ENCODE assay signal across 2 cellular contexts in the genomic region with DNA sequence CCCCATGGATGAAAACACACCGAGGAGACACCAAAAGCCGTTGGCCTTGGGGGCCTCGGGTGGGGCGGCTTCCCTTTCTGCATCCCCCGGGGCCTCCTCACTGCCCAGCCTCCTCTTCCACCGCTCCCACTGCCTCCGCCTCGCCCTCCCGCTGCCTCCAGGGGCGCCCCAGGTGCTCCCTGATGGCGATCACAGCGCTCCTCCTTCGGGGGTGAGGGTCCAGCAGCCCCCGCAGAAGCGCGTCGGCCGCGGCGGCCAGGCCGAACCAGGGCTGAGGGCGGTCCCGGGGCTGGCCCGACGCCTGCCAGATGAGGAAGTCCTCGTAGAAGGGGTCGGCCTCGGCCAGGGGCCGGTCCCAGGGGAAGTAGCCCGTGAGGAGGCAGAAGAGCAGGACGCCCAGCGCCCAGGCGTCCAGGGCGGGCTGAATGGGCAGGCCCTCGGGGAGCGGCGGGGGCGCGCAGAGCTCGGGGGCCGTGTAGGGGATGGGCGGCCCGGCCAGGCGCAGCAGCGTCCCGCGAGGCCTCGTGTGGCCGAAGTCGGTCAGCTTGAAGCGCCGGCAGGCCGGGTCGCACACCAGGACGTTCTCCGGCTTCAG.
TF ChIP-seq lines count a peak whose summit lies in the region.

No MANE protein-coding gene starts in this region.

TF ChIP-seq in GM23338, 12 proteins besides CTCF, POLR2A, EP300 and RAD21:
- TF ChIP-seq JUNB (IDR thresholded peaks at IDR 0.05; ENCODE audit: unreplicated experiment) (no peak), POLR2AphosphoS5 (IDR thresholded peaks at IDR 0.05; ENCODE audit: low read depth) (no peak)
- TF ChIP-seq, protein P1, sequence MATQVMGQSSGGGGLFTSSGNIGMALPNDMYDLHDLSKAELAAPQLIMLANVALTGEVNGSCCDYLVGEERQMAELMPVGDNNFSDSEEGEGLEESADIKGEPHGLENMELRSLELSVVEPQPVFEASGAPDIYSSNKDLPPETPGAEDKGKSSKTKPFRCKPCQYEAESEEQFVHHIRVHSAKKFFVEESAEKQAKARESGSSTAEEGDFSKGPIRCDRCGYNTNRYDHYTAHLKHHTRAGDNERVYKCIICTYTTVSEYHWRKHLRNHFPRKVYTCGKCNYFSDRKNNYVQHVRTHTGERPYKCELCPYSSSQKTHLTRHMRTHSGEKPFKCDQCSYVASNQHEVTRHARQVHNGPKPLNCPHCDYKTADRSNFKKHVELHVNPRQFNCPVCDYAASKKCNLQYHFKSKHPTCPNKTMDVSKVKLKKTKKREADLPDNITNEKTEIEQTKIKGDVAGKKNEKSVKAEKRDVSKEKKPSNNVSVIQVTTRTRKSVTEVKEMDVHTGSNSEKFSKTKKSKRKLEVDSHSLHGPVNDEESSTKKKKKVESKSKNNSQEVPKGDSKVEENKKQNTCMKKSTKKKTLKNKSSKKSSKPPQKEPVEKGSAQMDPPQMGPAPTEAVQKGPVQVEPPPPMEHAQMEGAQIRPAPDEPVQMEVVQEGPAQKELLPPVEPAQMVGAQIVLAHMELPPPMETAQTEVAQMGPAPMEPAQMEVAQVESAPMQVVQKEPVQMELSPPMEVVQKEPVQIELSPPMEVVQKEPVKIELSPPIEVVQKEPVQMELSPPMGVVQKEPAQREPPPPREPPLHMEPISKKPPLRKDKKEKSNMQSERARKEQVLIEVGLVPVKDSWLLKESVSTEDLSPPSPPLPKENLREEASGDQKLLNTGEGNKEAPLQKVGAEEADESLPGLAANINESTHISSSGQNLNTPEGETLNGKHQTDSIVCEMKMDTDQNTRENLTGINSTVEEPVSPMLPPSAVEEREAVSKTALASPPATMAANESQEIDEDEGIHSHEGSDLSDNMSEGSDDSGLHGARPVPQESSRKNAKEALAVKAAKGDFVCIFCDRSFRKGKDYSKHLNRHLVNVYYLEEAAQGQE (IDR thresholded peaks at IDR 0.05; ENCODE audit: unreplicated experiment), result no peak

TF ChIP-seq in K562, 482 proteins besides CTCF, POLR2A, EP300 and RAD21:
- no peak for TF ChIP-seq ZFP30 (CRISPR knock-in tag; IDR thresholded peaks at IDR 0.05; ENCODE audit: borderline replicate concordance)
- TF ChIP-seq, protein P2, sequence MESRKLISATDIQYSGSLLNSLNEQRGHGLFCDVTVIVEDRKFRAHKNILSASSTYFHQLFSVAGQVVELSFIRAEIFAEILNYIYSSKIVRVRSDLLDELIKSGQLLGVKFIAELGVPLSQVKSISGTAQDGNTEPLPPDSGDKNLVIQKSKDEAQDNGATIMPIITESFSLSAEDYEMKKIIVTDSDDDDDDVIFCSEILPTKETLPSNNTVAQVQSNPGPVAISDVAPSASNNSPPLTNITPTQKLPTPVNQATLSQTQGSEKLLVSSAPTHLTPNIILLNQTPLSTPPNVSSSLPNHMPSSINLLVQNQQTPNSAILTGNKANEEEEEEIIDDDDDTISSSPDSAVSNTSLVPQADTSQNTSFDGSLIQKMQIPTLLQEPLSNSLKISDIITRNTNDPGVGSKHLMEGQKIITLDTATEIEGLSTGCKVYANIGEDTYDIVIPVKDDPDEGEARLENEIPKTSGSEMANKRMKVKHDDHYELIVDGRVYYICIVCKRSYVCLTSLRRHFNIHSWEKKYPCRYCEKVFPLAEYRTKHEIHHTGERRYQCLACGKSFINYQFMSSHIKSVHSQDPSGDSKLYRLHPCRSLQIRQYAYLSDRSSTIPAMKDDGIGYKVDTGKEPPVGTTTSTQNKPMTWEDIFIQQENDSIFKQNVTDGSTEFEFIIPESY (CRISPR knock-in tag; IDR thresholded peaks at IDR 0.05), result peak; percentile 97
- TF ChIP-seq, protein P3, sequence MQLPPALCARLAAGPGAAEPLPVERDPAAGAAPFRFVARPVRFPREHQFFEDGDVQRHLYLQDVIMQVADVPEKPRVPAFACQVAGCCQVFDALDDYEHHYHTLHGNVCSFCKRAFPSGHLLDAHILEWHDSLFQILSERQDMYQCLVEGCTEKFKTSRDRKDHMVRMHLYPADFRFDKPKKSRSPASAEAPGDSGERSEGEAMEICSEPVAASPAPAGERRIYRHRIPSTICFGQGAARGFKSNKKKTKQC (CRISPR knock-in tag; IDR thresholded peaks at IDR 0.05), result no peak
TF ChIP-seq in K562: peak in this region for 1.
